Comparison of ENCODE assay signal across 14 cellular contexts in genomic region chr13:49607761-49608160, GRCh38. TPM values are rescaled to one million over a fixed set of nuclear protein-coding genes. Genes with fewer than 3 reads are reported as not detected.
"Had no signal": no experiment of that assay in that cellular context is flagged by ENCODE, and none has a peak within 500 bp of the region (broad histone marks: within the 10 kb centered on the region; RNA-seq: fewer than 3 reads in every experiment).

No MANE protein-coding gene starts in this region.

- H3K4me3 Mint-ChIP-seq: WTC11 had no signal

- H2AFZ ChIP-seq: hepatocyte had no signal

- H3K36me3 Mint-ChIP-seq: activated CD4-positive, alpha-beta memory T cell treated with anti-CD3 and anti-CD28 coated beads for 36 hours; activated CD8-positive, alpha-beta memory T cell treated with anti-CD3 and anti-CD28 coated beads, Interleukin-2, amount 10 ng/mL, durations not matched to agents 7 days and 5 days; activated naive CD8-positive, alpha-beta T cell treated with anti-CD3 and anti-CD28 coated beads for 36 hours; stimulated activated effector memory CD8-positive, alpha-beta T cell treated with anti-CD3 and anti-CD28 coated beads, Interleukin-12 subunit alpha, Interleukin-12 subunit beta, amount 100 ng/mL, for 72 hours; type B pancreatic cell; WTC11 had no signal

- H3K27me3 ChIP-seq: hepatocyte, stomach had no signal

- H3K9me3 ChIP-seq: stomach had no signal

- H3K4me2 ChIP-seq: hepatocyte, smooth muscle cell had no signal

- H3K4me1 ChIP-seq: parathyroid adenoma had no signal

- H3K27me3 Mint-ChIP-seq: activated CD4-positive, alpha-beta memory T cell treated with anti-CD3 and anti-CD28 coated beads for 36 hours; activated CD8-positive, alpha-beta memory T cell treated with anti-CD3 and anti-CD28 coated beads, Interleukin-2, amount 10 ng/mL, durations not matched to agents 7 days and 5 days; activated naive CD8-positive, alpha-beta T cell treated with anti-CD3 and anti-CD28 coated beads for 36 hours; activated T-helper 17 cell treated with anti-CD3 and anti-CD28 coated beads, Interleukin-2, amount 50 U/mL, for 72 hours; memory B cell; type B pancreatic cell had no signal

- H3K27ac Mint-ChIP-seq: activated CD4-positive, alpha-beta memory T cell treated with anti-CD3 and anti-CD28 coated beads for 36 hours; activated CD8-positive, alpha-beta memory T cell treated with anti-CD3 and anti-CD28 coated beads, Interleukin-2, amount 10 ng/mL, durations not matched to agents 7 days and 5 days; memory B cell; T-helper 2 cell treated with Interferon-gamma antibody and Interleukin-4, amounts not matched to agents 5 μg/mL and 100 μg/mL, for 36 hours; WTC11 had no signal

- H3K4me1 Mint-ChIP-seq: activated T-helper 17 cell treated with anti-CD3 and anti-CD28 coated beads, Interleukin-2, amount 50 U/mL, for 72 hours; memory B cell had no signal

- H3K79me2 ChIP-seq: hepatocyte, parathyroid adenoma had no signal

- H3K36me3 ChIP-seq: stomach had no signal

- H3K27ac ChIP-seq: epithelial cell of prostate, hepatocyte, parathyroid adenoma, stomach had no signal

- H3K4me3 ChIP-seq: hepatocyte, smooth muscle cell had no signal

- H3K9ac ChIP-seq: parathyroid adenoma had no signal

RNA-seq across cellular contexts. Expression of gene ARL11, which starts 20.5 kb away (rescaled TPM):
- total RNA-seq: smooth muscle cell had no signal
- polyA plus RNA-seq: hepatocyte, smooth muscle cell had no signal
